Comparison of ENCODE assay signal across 28 cellular contexts in the genomic region with DNA sequence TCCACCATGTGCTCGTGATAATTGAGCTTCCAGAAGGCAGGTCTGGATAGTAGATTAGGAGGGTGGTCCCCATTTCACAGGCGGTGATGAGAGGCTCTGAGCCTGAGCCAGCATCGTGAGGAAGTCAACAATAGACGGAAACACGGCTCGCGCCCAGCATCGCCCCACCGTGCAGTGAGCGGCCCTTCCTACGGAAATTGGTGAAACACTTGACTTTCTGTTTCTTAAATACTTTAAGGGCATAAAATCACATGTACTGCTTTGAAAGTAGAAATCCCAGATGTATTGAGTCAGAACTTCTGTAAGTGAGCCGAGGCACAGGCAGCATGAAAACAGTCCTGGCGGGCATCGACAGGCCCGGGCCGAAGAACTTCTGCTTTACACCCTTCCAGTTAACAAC. TPM values are rescaled to one million over a fixed set of nuclear protein-coding genes. Genes with fewer than 3 reads are reported as not detected.
DNase-seq lines count a peak whose midpoint lies in the region; ATAC-seq, FAIRE-seq and TF ChIP-seq lines count a peak whose summit lies in the region.
"Had no signal": no experiment of that assay in that cellular context is flagged by ENCODE, and none has a peak within 500 bp of the region (broad histone marks: within the 10 kb centered on the region; RNA-seq: fewer than 3 reads in every experiment).

No MANE protein-coding gene starts in this region.

- TF ChIP-seq CTCF in omental fat pad (IDR thresholded peaks at IDR 0.05) (no peak), spleen (IDR thresholded peaks at IDR 0.05 in 8 of 11, conservative IDR thresholded peaks at IDR 0.05 in 3 of 11) (no peak)

- DNase-seq in dermis microvascular lymphatic vessel endothelial cell (ENCODE audit: low read depth in 2 of 2) (peak; percentile 28 to 86), Right ventricle myocardium superior (peak; percentile 69), omental fat pad (ENCODE audit: low spot score) (no peak), spleen (no peak), frontal cortex (ENCODE audit: low spot score in 2 of 2) (no peak), GM19239 (ENCODE audit: insufficient read length, low spot score) (no peak)
- DNase-seq: activated gamma-delta T cell; activated T-cell treated with anti-CD3 and anti-CD28 coated beads, Interleukin-2, amount 50 U/mL, for 1 hour; CD4-positive, alpha-beta T cell; cerebellar nuclear complex; EL; GM23248; hippocampal formation; KG1; left colon; mesendoderm; MG63; NCI-H1417; NCI-H2081; stimulated activated CD4-positive, alpha-beta T cell treated with anti-CD3 and anti-CD28 coated beads, Interleukin-4, amount 100 ng/mL, for 1 hour; substantia nigra; T-helper 2 cell; upper lobe of left lung had no signal

- H3K27me3 ChIP-seq in spleen (replicated peaks in 1 of 7) = peaks cover 0 to 15% (median 0%) of the 10 kb centered on the region in 7 donors
- H3K27me3 ChIP-seq: MG63, neutrophil, upper lobe of left lung had no signal

- TF ChIP-seq POLR2A in spleen (IDR thresholded peaks at IDR 0.05) = no peak

- no peak overlapping the region for H3K4me3 ChIP-seq in spleen
- H3K4me3 ChIP-seq: GM12878, GM23248, MG63, upper lobe of left lung had no signal

- H3K36me3 ChIP-seq in spleen = no peaks in the 10 kb centered on the region
- H3K36me3 ChIP-seq: MG63, neutrophil, upper lobe of left lung had no signal

- peak overlapping the region in 1 of 8 donors; percentile 26 for H3K27ac ChIP-seq in spleen
- H3K27ac ChIP-seq: GM23248, neutrophil, upper lobe of left lung had no signal

- intact Hi-C loops in Right ventricle myocardium superior (cut with DNase I) (no loop called here), spleen (cut with DNase I; ENCODE audit: low total_unique reads) (no loop called here)

- ATAC-seq in Right ventricle myocardium superior (ENCODE audit: poor library complexity) = peak; percentile 45
- peak; percentile 22 for ATAC-seq in omental fat pad (ENCODE audit: low FRiP score)
- no peak for ATAC-seq in HG02571 (IDR thresholded peaks at IDR 0.05; ENCODE audit: unreplicated experiment)
- ATAC-seq: GM12878, left colon had no signal

- FAIRE-seq in frontal cortex (lab: Jason Lieb, UNC) = no peak
- no peak for FAIRE-seq in GM19239 (lab: Jason Lieb, UNC)
- FAIRE-seq: GM12878 had no signal

- H3K9me3 ChIP-seq in spleen = peaks cover 0 to 22% (median 0%) of the 10 kb centered on the region in 8 donors
- H3K9me3 ChIP-seq: MG63, neutrophil, upper lobe of left lung had no signal

- no peaks in the 10 kb centered on the region for H3K4me1 ChIP-seq in spleen

- 71 to 88% (median 75%) methylated on average over 16 of the region's 16 CpGs for WGBS in spleen, 5 donors

RNA-seq across cellular contexts. Expression of a gene that starts 4.3 kb away (rescaled TPM):
- total RNA-seq in dermis microvascular lymphatic vessel endothelial cell (under 0.01 TPM in 1 of 2 replicates, not detected in the other), Right ventricle myocardium superior (0.35 TPM), omental fat pad (under 1 TPM in 2 of 4 donors, not detected in 2; 0.38 to 0.60 TPM), spleen (1 to 10 TPM in 1 of 7 donors, under 1 TPM in 3, not detected in 3; 0.32 to 1.7 (median 0.47) TPM), frontal cortex (0.41 TPM)
- polyA plus RNA-seq in spleen = 1 to 10 TPM in 1 of 3 donors, under 1 TPM in 2; 0.49 to 1.1 (median 0.51) TPM
- total RNA-seq: CD4-positive, alpha-beta T cell; fibroblast of villous mesenchyme; GM12878; GM23248; myocyte had no signal
- polyA plus RNA-seq: GM12878, GM23248 had no signal

Comparison
In these comparisons a context has a peak if more than half of its experiments do, and no peak if none do; other contexts are left out.
1. DNase-seq: peak in dermis microvascular lymphatic vessel endothelial cell (2 of 2) and Right ventricle myocardium superior (single experiment); none in omental fat pad (single experiment), spleen (single experiment), frontal cortex (0 of 2) and GM19239 (single experiment).